ENCODE assay signal across 8 cellular contexts in the genomic region with DNA sequence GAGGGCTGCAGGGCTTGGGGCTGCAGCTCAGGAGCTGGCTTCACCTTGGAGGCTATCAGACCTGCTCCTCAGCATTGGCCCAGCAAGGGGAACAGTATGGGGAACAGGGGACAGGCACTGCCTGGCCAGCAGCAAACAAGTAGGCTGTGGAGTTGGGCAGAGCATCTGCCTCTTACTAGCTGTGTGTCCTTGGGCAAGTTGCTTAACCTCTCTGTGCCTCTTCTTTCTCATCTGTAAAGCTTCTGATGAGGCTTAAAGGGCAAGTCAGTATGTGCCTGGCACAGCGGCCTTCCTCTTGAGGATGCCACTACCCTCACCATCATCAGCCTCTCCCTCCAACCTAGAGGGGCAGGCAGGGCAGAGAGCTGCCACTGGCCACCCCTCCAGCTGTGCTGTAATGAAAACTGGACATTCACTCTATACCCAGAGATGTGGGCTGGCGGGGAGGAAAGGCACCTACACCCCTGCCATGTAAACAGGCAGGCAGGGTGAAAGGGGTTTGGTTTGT. TPM values are rescaled to one million over a fixed set of nuclear protein-coding genes. Genes with fewer than 3 reads are reported as not detected.
DNase-seq lines count a peak whose midpoint lies in the region; ATAC-seq and TF ChIP-seq lines count a peak whose summit lies in the region.

No MANE protein-coding gene starts in this region.

- DNase-seq in heart right ventricle: no peak
- DNase-seq in left cardiac atrium: no peak
- no peak for DNase-seq in astrocyte of the spinal cord (ENCODE audit: low read depth, low spot score)
- no peak for DNase-seq in lung (ENCODE audit: low spot score)
- DNase-seq in vagina (ENCODE audit: extremely low spot score in 2 of 2): no peak
- no peak for DNase-seq in islet precursor cell

- no peak for TF ChIP-seq POLR2A in vagina (IDR thresholded peaks at IDR 0.05)

- intact Hi-C loops in heart right ventricle (cut with DNase I): loop anchor here in 7 of 10 donors (2.0 to 10.0 kb wide), 7 partner anchors 360 to 698 kb away; partner anchors contain the start of genes C11orf21 (in 3 of the 7), TSPAN32 (in 3 of the 7) and KCNQ1 (in 1 of the 7)
- intact Hi-C loops in left cardiac atrium (cut with DNase I): loop anchor here (10.0 kb wide), 2 partner anchors 578 to 698 kb away; no protein-coding TSS in a partner anchor
- intact Hi-C loops in vagina (cut with DNase I): loop anchor here (10.0 kb wide), 2 partner anchors 468 to 588 kb away; partner anchors contain the start of genes C11orf21 and TSPAN32

- H3K27me3 ChIP-seq in heart right ventricle (no peaks in the 10 kb centered on the region), lung (ENCODE audit: control insufficient read depth, insufficient read depth) (no peaks in the 10 kb centered on the region), vagina (no peaks in the 10 kb centered on the region)

- peak overlapping the region in 9 of 10 donors; percentile 21 to 89 (median 71) for H3K27ac ChIP-seq in heart right ventricle
- peak overlapping the region in 1 of 2 donors; percentile 70 for H3K27ac ChIP-seq in lung (ENCODE audit: low read depth in 1 of 2, low read length in 1 of 2)
- peak overlapping the region; percentile 82 for H3K27ac ChIP-seq in vagina

- TF ChIP-seq CTCF in heart right ventricle (IDR thresholded peaks at IDR 0.05) (peak in 1 of 9 donors; percentile 26), astrocyte of the spinal cord (IDR thresholded peaks at IDR 0.05; ENCODE audit: low read depth, low read length) (no peak), lung (IDR thresholded peaks at IDR 0.05; ENCODE audit: control extremely low read depth, extremely low read depth) (no peak), vagina (IDR thresholded peaks at IDR 0.05) (no peak)

- H3K4me3 ChIP-seq in heart right ventricle (peak overlapping the region in 7 of 10 donors; percentile 41 to 63 (median 59)), astrocyte of the spinal cord (ENCODE audit: low read depth, low read length) (peak overlapping the region; percentile 42), lung (peak overlapping the region; percentile 6), vagina (peak overlapping the region; percentile 43 to 48)

- WGBS in heart right ventricle, 2 donors: 93 to 98% methylated on average over 2 of the region's 2 CpGs
- WGBS in lung, 2 donors: 94 to 100% methylated on average over 2 of the region's 2 CpGs

- peaks cover 6 to 40% (median 31%) of the 10 kb centered on the region in 9 donors for H3K4me1 ChIP-seq in heart right ventricle
- H3K4me1 ChIP-seq in lung (ENCODE audit: control insufficient read depth in 2 of 2, insufficient read depth in 2 of 2, low read length in 2 of 2): peaks cover 0 to 11% of the 10 kb centered on the region in 2 donors
- H3K4me1 ChIP-seq in vagina: peaks cover 30% of the 10 kb centered on the region

- H3K9me3 ChIP-seq in heart right ventricle: no peaks in the 10 kb centered on the region
- H3K9me3 ChIP-seq in lung (ENCODE audit: control insufficient read depth in 2 of 2, insufficient read depth in 1 of 2, low read length in 1 of 2): no peaks in the 10 kb centered on the region
- no peaks in the 10 kb centered on the region for H3K9me3 ChIP-seq in vagina

- no peak for ATAC-seq in heart right ventricle
- no peak for ATAC-seq in left cardiac atrium
- ATAC-seq in lung (ENCODE audit: insufficient read depth, low FRiP score): no peak
- ATAC-seq in GM18858 (IDR thresholded peaks at IDR 0.05; ENCODE audit: unreplicated experiment): no peak
- ATAC-seq in HG03571 (IDR thresholded peaks at IDR 0.05; ENCODE audit: unreplicated experiment): no peak

- H3K36me3 ChIP-seq in heart right ventricle (no peaks in the 10 kb centered on the region), lung (ENCODE audit: control insufficient read depth in 2 of 2, insufficient read depth in 2 of 2, low read length in 2 of 2) (no peaks in the 10 kb centered on the region), vagina (no peaks in the 10 kb centered on the region)

- in situ Hi-C loops in astrocyte of the spinal cord (cut with HindIII; ENCODE audit: low sequenced_read_pairs): no loop called here

RNA-seq across cellular contexts. Expression of gene CDKN1C, which starts 7.5 kb away (rescaled TPM):
- total RNA-seq in heart right ventricle: 10 to 100 TPM; 16.9 to 48.0 (median 25.4) TPM
- polyA plus RNA-seq in heart right ventricle: 10 to 100 TPM; 50.3 to 55.3 TPM
- total RNA-seq in left cardiac atrium: 10 to 100 TPM; 23.3 to 44.2 TPM
- total RNA-seq in lung: 100 to 1,000 TPM in 1 of 2 donors, 10 to 100 TPM in 1; 29.7 to 123 TPM
- polyA plus RNA-seq in lung: 10 to 100 TPM in 1 of 2 donors, 1 to 10 TPM in 1; 9.9 to 24.0 TPM
- 67.3 TPM for total RNA-seq in vagina

RNA-seq across cellular contexts. Expression of gene PHLDA2, which starts 36.1 kb away (rescaled TPM):
- total RNA-seq in heart right ventricle (1 to 10 TPM in 3 of 10 donors, under 1 TPM in 6, not detected in 1; 0.39 to 2.8 (median 0.80) TPM), left cardiac atrium (1 to 10 TPM; 2.2 to 3.4 TPM), lung (10 to 100 TPM in 1 of 2 donors, under 1 TPM in 1; 0.60 to 22.0 TPM), vagina (43.5 TPM)
- polyA plus RNA-seq in heart right ventricle (10 to 100 TPM in 1 of 2 donors, 1 to 10 TPM in 1; 1.6 to 14.2 TPM), lung (10 to 100 TPM; 24.1 to 49.2 TPM)

Comparison
In these comparisons a context has a peak if more than half of its experiments do, and no peak if none do; other contexts are left out.
1. H3K4me3 ChIP-seq: peak in every context shown above with its lines; median percentile 59 in heart right ventricle; 46 in vagina; 42 in astrocyte of the spinal cord; 6 in lung.